8 cellular contexts compared by ENCODE assay signal in the genomic region with DNA sequence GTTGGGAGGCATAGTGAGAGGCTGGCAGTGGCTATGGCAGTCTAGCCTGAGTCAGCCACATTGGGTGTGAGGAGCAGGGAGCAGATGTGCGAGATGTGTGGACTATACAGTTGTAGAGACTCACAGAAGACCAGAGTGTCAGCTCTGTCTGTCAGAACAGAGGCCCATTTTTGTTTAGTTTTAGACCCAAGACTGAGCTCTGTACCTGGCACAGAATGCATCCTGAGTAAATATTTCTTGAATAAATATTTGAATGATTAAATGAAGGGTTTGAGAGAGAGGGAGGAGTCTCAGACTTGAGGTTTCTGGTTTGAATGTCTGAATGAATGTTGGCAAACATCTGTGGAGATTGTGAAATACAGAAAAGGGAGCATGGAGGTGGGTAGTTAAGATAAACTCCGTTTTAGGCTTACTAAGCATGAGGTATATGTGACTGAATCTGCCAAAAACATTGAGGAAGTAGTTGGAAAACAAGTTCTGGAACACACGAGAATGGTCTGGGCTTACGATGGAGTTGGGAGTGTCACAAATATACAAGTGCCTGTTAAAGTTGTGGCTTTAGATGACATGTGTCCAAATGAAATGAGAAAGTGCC. TPM values are rescaled to one million over a fixed set of nuclear protein-coding genes. Genes with fewer than 3 reads are reported as not detected.
DNase-seq lines count a peak whose midpoint lies in the region; ATAC-seq and TF ChIP-seq lines count a peak whose summit lies in the region.

No MANE protein-coding gene starts in this region.

- H3K9me3 ChIP-seq in CD8-positive, alpha-beta memory T cell (ENCODE audit: low read length) = no peaks in the 10 kb centered on the region
- no peaks in the 10 kb centered on the region for H3K9me3 ChIP-seq in gastrocnemius medialis

- H3K4me3 Mint-ChIP-seq in CD8-positive, alpha-beta memory T cell = peak overlapping the region in 1 of 7 donors; percentile 35
- H3K4me3 Mint-ChIP-seq in dendritic cell treated with granulocyte-macrophage colony-stimulating factor and Interleukin-4, amounts not matched to agents 40 ng/mL and 50 ng/mL, for 4 days = peak overlapping the region; percentile 15
- no peak overlapping the region for H3K4me3 Mint-ChIP-seq in activated T-helper 1 cell treated with anti-CD3 and anti-CD28 coated beads, Interleukin-12 subunit alpha, Interleukin-12 subunit beta, Interleukin-2, Interleukin-4 antibody, amounts not matched to agents 30 ng/mL and 10 ng/mL and 1 ng/mL, durations not matched to agents 14 hours and 24 hours and 36 hours
- H3K4me3 Mint-ChIP-seq in activated naive CD4-positive, alpha-beta T cell treated with anti-CD3 and anti-CD28 coated beads for 36 hours = no peak overlapping the region

- DNase-seq in CD8-positive, alpha-beta memory T cell = no peak
- DNase-seq in NCI-H69 (lab: John Stamatoyannopoulos, UW) = peak; percentile 52
- DNase-seq in omental fat pad (ENCODE audit: low spot score) = no peak
- no peak for DNase-seq in activated T-helper 1 cell treated with anti-CD3 and anti-CD28 coated beads, Interleukin-12 subunit alpha, Interleukin-12 subunit beta, Interleukin-2, Interleukin-4 antibody, amounts not matched to agents 30 ng/mL and 10 ng/mL and 1 ng/mL, durations not matched to agents 14 hours and 24 hours and 36 hours (ENCODE audit: low spot score)
- no peak for DNase-seq in activated naive CD4-positive, alpha-beta T cell treated with anti-CD3 and anti-CD28 coated beads for 36 hours
- no peak for DNase-seq in gastrocnemius medialis

- H3K27me3 ChIP-seq in CD8-positive, alpha-beta memory T cell (ENCODE audit: insufficient read depth, low read length, poor library complexity, severe bottlenecking) = no peaks in the 10 kb centered on the region
- H3K27me3 ChIP-seq in gastrocnemius medialis = no peaks in the 10 kb centered on the region

- peaks cover 3 to 38% (median 13%) of the 10 kb centered on the region in 3 donors for H3K36me3 Mint-ChIP-seq in CD8-positive, alpha-beta memory T cell
- peaks cover 57% of the 10 kb centered on the region for H3K36me3 Mint-ChIP-seq in dendritic cell treated with granulocyte-macrophage colony-stimulating factor and Interleukin-4, amounts not matched to agents 40 ng/mL and 50 ng/mL, for 4 days (ENCODE audit: low read depth)
- H3K36me3 Mint-ChIP-seq in activated T-helper 1 cell treated with anti-CD3 and anti-CD28 coated beads, Interleukin-12 subunit alpha, Interleukin-12 subunit beta, Interleukin-2, Interleukin-4 antibody, amounts not matched to agents 30 ng/mL and 10 ng/mL and 1 ng/mL, durations not matched to agents 14 hours and 24 hours and 36 hours (ENCODE audit: low read depth) = peaks cover 32% of the 10 kb centered on the region
- peaks cover 15% of the 10 kb centered on the region for H3K36me3 Mint-ChIP-seq in activated naive CD4-positive, alpha-beta T cell treated with anti-CD3 and anti-CD28 coated beads for 36 hours (ENCODE audit: low read depth)

- H3K4me3 ChIP-seq in CD8-positive, alpha-beta memory T cell (ENCODE audit: low read length) = no peak overlapping the region
- no peak overlapping the region for H3K4me3 ChIP-seq in gastrocnemius medialis

- no peak for TF ChIP-seq POLR2A in gastrocnemius medialis (IDR thresholded peaks at IDR 0.05)

- H3K9me3 Mint-ChIP-seq in CD8-positive, alpha-beta memory T cell = no peaks in the 10 kb centered on the region
- H3K9me3 Mint-ChIP-seq in dendritic cell treated with granulocyte-macrophage colony-stimulating factor and Interleukin-4, amounts not matched to agents 40 ng/mL and 50 ng/mL, for 4 days = no peaks in the 10 kb centered on the region
- H3K9me3 Mint-ChIP-seq in activated T-helper 1 cell treated with anti-CD3 and anti-CD28 coated beads, Interleukin-12 subunit alpha, Interleukin-12 subunit beta, Interleukin-2, Interleukin-4 antibody, amounts not matched to agents 30 ng/mL and 10 ng/mL and 1 ng/mL, durations not matched to agents 14 hours and 24 hours and 36 hours = no peaks in the 10 kb centered on the region
- no peaks in the 10 kb centered on the region for H3K9me3 Mint-ChIP-seq in activated naive CD4-positive, alpha-beta T cell treated with anti-CD3 and anti-CD28 coated beads for 36 hours

- TF ChIP-seq CTCF in omental fat pad (IDR thresholded peaks at IDR 0.05) (no peak), gastrocnemius medialis (IDR thresholded peaks at IDR 0.05 in 4 of 5, conservative IDR thresholded peaks at IDR 0.05 in 1 of 5) (no peak)

- peak; percentile 53 for ATAC-seq in omental fat pad (ENCODE audit: low FRiP score)
- ATAC-seq in GM18861 (IDR thresholded peaks at IDR 0.05; ENCODE audit: unreplicated experiment) = no peak
- no peak for ATAC-seq in gastrocnemius medialis

- intact Hi-C loops in dendritic cell treated with granulocyte-macrophage colony-stimulating factor and Interleukin-4, amounts not matched to agents 40 ng/mL and 50 ng/mL, for 4 days (cut with micrococcal nuclease) = no loop called here
- intact Hi-C loops in activated T-helper 1 cell treated with anti-CD3 and anti-CD28 coated beads, Interleukin-12 subunit alpha, Interleukin-12 subunit beta, Interleukin-2, Interleukin-4 antibody, amounts not matched to agents 30 ng/mL and 10 ng/mL and 1 ng/mL, durations not matched to agents 14 hours and 24 hours and 36 hours (cut with micrococcal nuclease) = no loop called here
- intact Hi-C loops in activated naive CD4-positive, alpha-beta T cell treated with anti-CD3 and anti-CD28 coated beads for 36 hours (cut with micrococcal nuclease) = loop anchor here (10.0 kb wide), 1 partner anchor 959 kb away; a partner anchor contains a TSS
- intact Hi-C loops in gastrocnemius medialis (cut with DNase I; ENCODE audit: low total_unique reads) = no loop called here

- peaks cover 67 to 74% (median 73%) of the 10 kb centered on the region in 3 donors for H3K4me1 Mint-ChIP-seq in CD8-positive, alpha-beta memory T cell
- peaks cover 48% of the 10 kb centered on the region for H3K4me1 Mint-ChIP-seq in dendritic cell treated with granulocyte-macrophage colony-stimulating factor and Interleukin-4, amounts not matched to agents 40 ng/mL and 50 ng/mL, for 4 days (ENCODE audit: low read depth)
- H3K4me1 Mint-ChIP-seq in activated T-helper 1 cell treated with anti-CD3 and anti-CD28 coated beads, Interleukin-12 subunit alpha, Interleukin-12 subunit beta, Interleukin-2, Interleukin-4 antibody, amounts not matched to agents 30 ng/mL and 10 ng/mL and 1 ng/mL, durations not matched to agents 14 hours and 24 hours and 36 hours (ENCODE audit: low read depth) = peaks cover 55% of the 10 kb centered on the region
- peaks cover 62% of the 10 kb centered on the region for H3K4me1 Mint-ChIP-seq in activated naive CD4-positive, alpha-beta T cell treated with anti-CD3 and anti-CD28 coated beads for 36 hours (ENCODE audit: low read depth)

- in situ Hi-C loops in gastrocnemius medialis (cut with MboI; ENCODE audit: low sequenced_read_pairs in 4 of 4) = no loop called here

- peaks cover 9% of the 10 kb centered on the region for H3K36me3 ChIP-seq in CD8-positive, alpha-beta memory T cell (ENCODE audit: insufficient read depth, low read length)
- peaks cover 0 to 15% of the 10 kb centered on the region in 2 donors for H3K36me3 ChIP-seq in gastrocnemius medialis

- no peaks in the 10 kb centered on the region for H3K27me3 Mint-ChIP-seq in CD8-positive, alpha-beta memory T cell
- no peaks in the 10 kb centered on the region for H3K27me3 Mint-ChIP-seq in dendritic cell treated with granulocyte-macrophage colony-stimulating factor and Interleukin-4, amounts not matched to agents 40 ng/mL and 50 ng/mL, for 4 days
- H3K27me3 Mint-ChIP-seq in activated T-helper 1 cell treated with anti-CD3 and anti-CD28 coated beads, Interleukin-12 subunit alpha, Interleukin-12 subunit beta, Interleukin-2, Interleukin-4 antibody, amounts not matched to agents 30 ng/mL and 10 ng/mL and 1 ng/mL, durations not matched to agents 14 hours and 24 hours and 36 hours (ENCODE audit: insufficient read depth) = no peaks in the 10 kb centered on the region
- H3K27me3 Mint-ChIP-seq in activated naive CD4-positive, alpha-beta T cell treated with anti-CD3 and anti-CD28 coated beads for 36 hours (ENCODE audit: low read depth) = no peaks in the 10 kb centered on the region

- POLR2A ChIA-PET in CD8-positive, alpha-beta memory T cell (lab: Charles Lee) = no interaction called here

- H3K27ac ChIP-seq in CD8-positive, alpha-beta memory T cell (ENCODE audit: low read depth, low read length) = no peak overlapping the region
- H3K27ac ChIP-seq in gastrocnemius medialis = peak overlapping the region in 1 of 4 donors; percentile 25

- H3K4me1 ChIP-seq in CD8-positive, alpha-beta memory T cell (ENCODE audit: insufficient read depth, low read length) = peaks cover 23% of the 10 kb centered on the region
- H3K4me1 ChIP-seq in gastrocnemius medialis = peaks cover 33 to 34% of the 10 kb centered on the region in 2 donors

- CTCF ChIA-PET in CD8-positive, alpha-beta memory T cell (lab: Charles Lee) = no interaction called here
- CTCF ChIA-PET in activated naive CD4-positive, alpha-beta T cell treated with anti-CD3 and anti-CD28 coated beads for 36 hours (lab: Charles Lee) = interaction anchor here (0.6 to 0.8 kb wide), 2 partner anchors 33 to 192 kb away, joined by 3 read pairs; no protein-coding TSS in a partner anchor

- peak overlapping the region in 7 of 8 donors; percentile 20 to 86 (median 56) for H3K27ac Mint-ChIP-seq in CD8-positive, alpha-beta memory T cell
- H3K27ac Mint-ChIP-seq in dendritic cell treated with granulocyte-macrophage colony-stimulating factor and Interleukin-4, amounts not matched to agents 40 ng/mL and 50 ng/mL, for 4 days = peak overlapping the region; percentile 68
- no peak overlapping the region for H3K27ac Mint-ChIP-seq in activated T-helper 1 cell treated with anti-CD3 and anti-CD28 coated beads, Interleukin-12 subunit alpha, Interleukin-12 subunit beta, Interleukin-2, Interleukin-4 antibody, amounts not matched to agents 30 ng/mL and 10 ng/mL and 1 ng/mL, durations not matched to agents 14 hours and 24 hours and 36 hours
- H3K27ac Mint-ChIP-seq in activated naive CD4-positive, alpha-beta T cell treated with anti-CD3 and anti-CD28 coated beads for 36 hours = no peak overlapping the region

RNA-seq across cellular contexts. Expression of a gene that starts 3.6 kb away (rescaled TPM):
- 10 to 100 TPM; 74.0 to 79.0 TPM for total RNA-seq in CD8-positive, alpha-beta memory T cell
- polyA plus RNA-seq in CD8-positive, alpha-beta memory T cell = 46.4 TPM
- total RNA-seq in omental fat pad = 10 to 100 TPM; 15.9 to 37.3 (median 19.7) TPM
- 79.7 and 91.7 TPM in 2 replicates for total RNA-seq in activated T-helper 1 cell treated with anti-CD3 and anti-CD28 coated beads, Interleukin-12 subunit alpha, Interleukin-12 subunit beta, Interleukin-2, Interleukin-4 antibody, amounts not matched to agents 30 ng/mL and 10 ng/mL and 1 ng/mL, durations not matched to agents 14 hours and 24 hours and 36 hours
- total RNA-seq in activated naive CD4-positive, alpha-beta T cell treated with anti-CD3 and anti-CD28 coated beads for 36 hours = 10 to 100 TPM; 49.0 to 55.2 TPM
- 10 to 100 TPM; 12.6 to 28.6 (median 21.6) TPM for total RNA-seq in gastrocnemius medialis

RNA-seq across cellular contexts. Expression of a gene that starts 23.5 kb away (rescaled TPM):
- total RNA-seq in CD8-positive, alpha-beta memory T cell = 100 to 1,000 TPM; 136 to 137 TPM
- polyA plus RNA-seq in CD8-positive, alpha-beta memory T cell = 58.7 TPM
- 10 to 100 TPM; 38.6 to 85.1 (median 56.3) TPM for total RNA-seq in omental fat pad
- 122 and 133 TPM in 2 replicates for total RNA-seq in activated T-helper 1 cell treated with anti-CD3 and anti-CD28 coated beads, Interleukin-12 subunit alpha, Interleukin-12 subunit beta, Interleukin-2, Interleukin-4 antibody, amounts not matched to agents 30 ng/mL and 10 ng/mL and 1 ng/mL, durations not matched to agents 14 hours and 24 hours and 36 hours
- total RNA-seq in activated naive CD4-positive, alpha-beta T cell treated with anti-CD3 and anti-CD28 coated beads for 36 hours = 10 to 100 TPM; 76.9 to 77.7 TPM
- 10 to 100 TPM; 28.1 to 43.6 (median 33.2) TPM for total RNA-seq in gastrocnemius medialis

Comparison
In these comparisons a context has a peak if more than half of its experiments do, and no peak if none do; other contexts are left out.
1. H3K27ac Mint-ChIP-seq: peak in CD8-positive, alpha-beta memory T cell (7 of 8) and dendritic cell treated with granulocyte-macrophage colony-stimulating factor and Interleukin-4, amounts not matched to agents 40 ng/mL and 50 ng/mL, for 4 days (single experiment); none in activated T-helper 1 cell treated with anti-CD3 and anti-CD28 coated beads, Interleukin-12 subunit alpha, Interleukin-12 subunit beta, Interleukin-2, Interleukin-4 antibody, amounts not matched to agents 30 ng/mL and 10 ng/mL and 1 ng/mL, durations not matched to agents 14 hours and 24 hours and 36 hours (single experiment) and activated naive CD4-positive, alpha-beta T cell treated with anti-CD3 and anti-CD28 coated beads for 36 hours (single experiment).